10 cellular contexts compared by ENCODE assay signal in genomic region chr12:32454075-32454474, GRCh38. TPM values are rescaled to one million over a fixed set of nuclear protein-coding genes. Genes with fewer than 3 reads are reported as not detected.
DNase-seq lines count a peak whose midpoint lies in the region; ATAC-seq lines count a peak whose summit lies in the region.
"Had no signal": no experiment of that assay in that cellular context is flagged by ENCODE, and none has a peak within 500 bp of the region (broad histone marks: within the 10 kb centered on the region; RNA-seq: fewer than 3 reads in every experiment).

No MANE protein-coding gene starts in this region.

- CTCF ChIA-PET in activated naive CD4-positive, alpha-beta T cell treated with anti-CD3 and anti-CD28 coated beads for 36 hours (lab: Charles Lee) = interaction anchor here (0.6 kb wide), 1 partner anchor 1423 kb away, joined by 4 read pairs; no protein-coding TSS in a partner anchor

- H3K36me3 Mint-ChIP-seq in activated naive CD4-positive, alpha-beta T cell treated with anti-CD3 and anti-CD28 coated beads for 36 hours (ENCODE audit: low read depth) = no peaks in the 10 kb centered on the region
- H3K36me3 Mint-ChIP-seq in natural killer cell treated with Interleukin-12 subunit alpha and Interleukin-12 subunit beta and Interleukin-15 and Interleukin-18, amount 100 ng/mL, for 72 hours = no peaks in the 10 kb centered on the region

- in situ Hi-C loops in HAP-1 (cut with MboI; ENCODE audit: low sequenced_read_pairs) = loop anchor here (10.0 kb wide), 1 partner anchor 201 kb away; no protein-coding TSS in a partner anchor

- peaks cover under 1% of the 10 kb centered on the region for H3K4me1 Mint-ChIP-seq in activated naive CD4-positive, alpha-beta T cell treated with anti-CD3 and anti-CD28 coated beads for 36 hours (ENCODE audit: low read depth)
- no peaks in the 10 kb centered on the region for H3K4me1 Mint-ChIP-seq in natural killer cell treated with Interleukin-12 subunit alpha and Interleukin-12 subunit beta and Interleukin-15 and Interleukin-18, amount 100 ng/mL, for 72 hours (ENCODE audit: low read depth in 2 of 2)

- H3K9me3 Mint-ChIP-seq in activated naive CD4-positive, alpha-beta T cell treated with anti-CD3 and anti-CD28 coated beads for 36 hours = no peaks in the 10 kb centered on the region
- H3K9me3 Mint-ChIP-seq in natural killer cell treated with Interleukin-12 subunit alpha and Interleukin-12 subunit beta and Interleukin-15 and Interleukin-18, amount 100 ng/mL, for 72 hours = no peaks in the 10 kb centered on the region

- no peak overlapping the region for H3K4me3 Mint-ChIP-seq in activated naive CD4-positive, alpha-beta T cell treated with anti-CD3 and anti-CD28 coated beads for 36 hours
- no peak overlapping the region for H3K4me3 Mint-ChIP-seq in natural killer cell treated with Interleukin-12 subunit alpha and Interleukin-12 subunit beta and Interleukin-15 and Interleukin-18, amount 100 ng/mL, for 72 hours

- no peaks in the 10 kb centered on the region for H3K36me3 ChIP-seq in HAP-1 (replicated peaks)
- H3K36me3 ChIP-seq in skeletal muscle satellite cell (ENCODE audit: insufficient read depth, low read length) = no peaks in the 10 kb centered on the region

- peak overlapping the region; percentile 76 for H3K9ac ChIP-seq in skeletal muscle satellite cell (ENCODE audit: low read depth, low read length)

- H3K4me3 ChIP-seq in HAP-1 (no peak overlapping the region), skeletal muscle satellite cell (ENCODE audit: low read length) (peak overlapping the region; percentile 51)

- H3K9me3 ChIP-seq in HAP-1 (no peaks in the 10 kb centered on the region), skeletal muscle satellite cell (replicated peaks; ENCODE audit: low read length) (no peaks in the 10 kb centered on the region)

- DNase-seq in HAP-1 (ENCODE audit: low spot score in 2 of 2) = peak; percentile 41 to 98
- peak; percentile 7 for DNase-seq in amniotic stem cell (lab: John Stamatoyannopoulos, UW)
- DNase-seq in left ventricle myocardium superior = no peak
- DNase-seq in central memory CD4-positive, alpha-beta T cell = no peak
- DNase-seq in activated naive CD4-positive, alpha-beta T cell treated with anti-CD3 and anti-CD28 coated beads for 36 hours = no peak
- no peak for DNase-seq in natural killer cell treated with Interleukin-12 subunit alpha and Interleukin-12 subunit beta and Interleukin-15 and Interleukin-18, amount 100 ng/mL, for 72 hours (ENCODE audit: low spot score)
- no peak for DNase-seq in activated CD4-positive, alpha-beta T cell treated with anti-CD3 and anti-CD28 coated beads, Interleukin-2, amount 50 U/mL, for 48 hours
- DNase-seq: caudate nucleus, OCI-M1 had no signal

- H3K27ac Mint-ChIP-seq in activated naive CD4-positive, alpha-beta T cell treated with anti-CD3 and anti-CD28 coated beads for 36 hours = no peak overlapping the region
- no peak overlapping the region for H3K27ac Mint-ChIP-seq in natural killer cell treated with Interleukin-12 subunit alpha and Interleukin-12 subunit beta and Interleukin-15 and Interleukin-18, amount 100 ng/mL, for 72 hours

- peak; percentile 63 for ATAC-seq in left ventricle myocardium superior
- ATAC-seq in natural killer cell treated with Interleukin-12 subunit alpha and Interleukin-12 subunit beta and Interleukin-15 and Interleukin-18, amount 100 ng/mL, for 72 hours = no peak

- intact Hi-C loops in left ventricle myocardium superior (cut with micrococcal nuclease) = loop anchor here (2.0 to 10.0 kb wide), 2 partner anchors 91 to 203 kb away; no protein-coding TSS in a partner anchor
- intact Hi-C loops in activated naive CD4-positive, alpha-beta T cell treated with anti-CD3 and anti-CD28 coated beads for 36 hours (cut with micrococcal nuclease) = loop anchor here (10.0 kb wide), 1 partner anchor 441 kb away; the partner anchor contains the start of gene PKP2

- H3K4me1 ChIP-seq in HAP-1 = peaks cover 32% of the 10 kb centered on the region
- H3K4me1 ChIP-seq in skeletal muscle satellite cell (ENCODE audit: control insufficient read depth, insufficient read depth, low read length) = peaks cover 51% of the 10 kb centered on the region

- no peaks in the 10 kb centered on the region for H3K27me3 ChIP-seq in HAP-1 (ENCODE audit: low read depth)
- no peaks in the 10 kb centered on the region for H3K27me3 ChIP-seq in skeletal muscle satellite cell (ENCODE audit: control insufficient read depth, insufficient read depth, low read length)

- H3K4me2 ChIP-seq in skeletal muscle satellite cell (ENCODE audit: low read length) = peak overlapping the region; percentile 80

- no peaks in the 10 kb centered on the region for H3K27me3 Mint-ChIP-seq in activated naive CD4-positive, alpha-beta T cell treated with anti-CD3 and anti-CD28 coated beads for 36 hours (ENCODE audit: low read depth)
- H3K27me3 Mint-ChIP-seq in natural killer cell treated with Interleukin-12 subunit alpha and Interleukin-12 subunit beta and Interleukin-15 and Interleukin-18, amount 100 ng/mL, for 72 hours = no peaks in the 10 kb centered on the region

RNA-seq across cellular contexts. Expression of gene FGD4, which starts 54.7 kb away (rescaled TPM):
- total RNA-seq in left ventricle myocardium superior = 21.7 TPM
- total RNA-seq in skeletal muscle satellite cell (2012; rRNA removed) = 6.8 and 15.9 TPM in 2 replicates
- under 1 TPM; 0.15 to 0.17 TPM for total RNA-seq in activated naive CD4-positive, alpha-beta T cell treated with anti-CD3 and anti-CD28 coated beads for 36 hours
- under 1 TPM; 0.22 to 0.31 TPM for total RNA-seq in natural killer cell treated with Interleukin-12 subunit alpha and Interleukin-12 subunit beta and Interleukin-15 and Interleukin-18, amount 100 ng/mL, for 72 hours

Comparison
In these comparisons a context has a peak if more than half of its experiments do, and no peak if none do; other contexts are left out.
1. DNase-seq: peak in HAP-1 (2 of 2) and amniotic stem cell (single experiment); none in left ventricle myocardium superior (single experiment), central memory CD4-positive, alpha-beta T cell (single experiment), activated naive CD4-positive, alpha-beta T cell treated with anti-CD3 and anti-CD28 coated beads for 36 hours (single experiment), natural killer cell treated with Interleukin-12 subunit alpha and Interleukin-12 subunit beta and Interleukin-15 and Interleukin-18, amount 100 ng/mL, for 72 hours (single experiment) and activated CD4-positive, alpha-beta T cell treated with anti-CD3 and anti-CD28 coated beads, Interleukin-2, amount 50 U/mL, for 48 hours (0 of 2).
2. RNA of gene FGD4, which starts 54.7 kb away (total RNA-seq): 21.7 TPM in left ventricle myocardium superior (single experiment); 0.22 to 0.31 TPM in natural killer cell treated with Interleukin-12 subunit alpha and Interleukin-12 subunit beta and Interleukin-15 and Interleukin-18, amount 100 ng/mL, for 72 hours and 0.15 to 0.17 TPM in activated naive CD4-positive, alpha-beta T cell treated with anti-CD3 and anti-CD28 coated beads for 36 hours; every median in the first group is over 10 times any median in the second.